8 cellular contexts compared by ENCODE assay signal in the genomic region with DNA sequence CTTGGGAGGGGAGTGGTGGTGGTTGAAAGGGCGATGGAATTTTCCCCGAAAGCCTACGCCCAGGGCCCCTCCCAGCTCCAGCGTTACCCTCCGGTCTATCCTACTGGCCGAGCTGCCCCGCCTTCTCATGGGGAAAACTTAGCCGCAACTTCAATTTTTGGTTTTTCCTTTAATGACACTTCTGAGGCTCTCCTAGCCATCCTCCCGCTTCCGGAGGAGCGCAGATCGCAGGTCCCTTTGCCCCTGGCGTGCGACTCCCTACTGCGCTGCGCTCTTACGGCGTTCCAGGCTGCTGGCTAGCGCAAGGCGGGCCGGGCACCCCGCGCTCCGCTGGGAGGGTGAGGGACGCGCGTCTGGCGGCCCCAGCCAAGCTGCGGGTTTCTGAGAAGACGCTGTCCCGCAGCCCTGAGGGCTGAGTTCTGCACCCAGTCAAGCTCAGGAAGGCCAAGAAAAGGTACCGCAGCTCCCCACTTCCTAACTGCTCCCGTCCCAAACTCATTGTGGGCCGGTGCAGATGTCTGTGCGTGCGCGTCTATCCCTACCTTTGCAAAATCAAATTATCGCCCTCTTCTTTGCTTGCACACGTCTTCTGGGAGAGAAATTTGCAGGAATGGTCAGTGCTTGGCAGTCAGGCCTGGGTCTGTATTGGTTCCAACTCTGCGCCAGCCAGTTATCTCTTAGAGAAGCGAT. TPM values are rescaled to one million over a fixed set of nuclear protein-coding genes. Genes with fewer than 3 reads are reported as not detected.
DNase-seq lines count a peak whose midpoint lies in the region; ATAC-seq, FAIRE-seq and TF ChIP-seq lines count a peak whose summit lies in the region.

No MANE protein-coding gene starts in this region.

- CTCF ChIA-PET in A549 (lab: Yijun Ruan, JAX), result interaction anchor here (0.7 to 1.4 kb wide), 5 partner anchors 10 to 291 kb away, joined by 3 to 5 read pairs (median 3); no protein-coding TSS in a partner anchor

- H3K4me1 ChIP-seq in A549 (peaks cover 23% of the 10 kb centered on the region), psoas muscle (peaks cover 8% of the 10 kb centered on the region)

- no peak; a peak in 2 of 5 replicates for TF ChIP-seq RAD21 in A549 (conservative IDR thresholded peaks at IDR 0.05 in 1 of 2, IDR thresholded peaks at IDR 0.05 in 1 of 2)

- no peaks in the 10 kb centered on the region for H3K9me3 Mint-ChIP-seq in activated naive CD4-positive, alpha-beta T cell treated with anti-CD3 and anti-CD28 coated beads, Interleukin-2, amount 50 U/mL, for 24 hours

- ATAC-seq in A549 (peak; percentile 87 to 90), HG02588 (IDR thresholded peaks at IDR 0.05; ENCODE audit: unreplicated experiment) (peak; percentile 50), left ventricle myocardium superior (peak; percentile 91), psoas muscle (peak; percentile 84 to 90 (median 85))

- H3K27me3 ChIP-seq in MG63 (no peaks in the 10 kb centered on the region), psoas muscle (ENCODE audit: insufficient read depth in 3 of 3, low read length in 2 of 3) (no peaks in the 10 kb centered on the region)

- H3K4me1 Mint-ChIP-seq in activated naive CD4-positive, alpha-beta T cell treated with anti-CD3 and anti-CD28 coated beads, Interleukin-2, amount 50 U/mL, for 24 hours, result peaks cover 11% of the 10 kb centered on the region

- 2% methylated on average over 30 of the region's 41 CpGs for WGBS in A549 (ENCODE audit: missing lambda C conversion rate)
- WGBS in psoas muscle, 3 donors, result 1 to 2% (median 1%) methylated on average over 38 to 41 of the region's 41 CpGs

- H3K36me3 ChIP-seq in MG63, result no peaks in the 10 kb centered on the region
- no peaks in the 10 kb centered on the region for H3K36me3 ChIP-seq in psoas muscle (ENCODE audit: insufficient read depth in 1 of 2, low read depth in 1 of 2)

- H3K4me3 Mint-ChIP-seq in activated naive CD4-positive, alpha-beta T cell treated with anti-CD3 and anti-CD28 coated beads, Interleukin-2, amount 50 U/mL, for 24 hours, result peak overlapping the region; percentile 94

- TF ChIP-seq POLR2A in A549 (IDR thresholded peaks at IDR 0.05; ENCODE audit: low read length), result no peak

- no peaks in the 10 kb centered on the region for H3K36me3 Mint-ChIP-seq in activated naive CD4-positive, alpha-beta T cell treated with anti-CD3 and anti-CD28 coated beads, Interleukin-2, amount 50 U/mL, for 24 hours

- no peak for TF ChIP-seq CTCF in A549 (IDR thresholded peaks at IDR 0.05)
- no peak for TF ChIP-seq CTCF in GM13977 (IDR thresholded peaks at IDR 0.05; ENCODE audit: extremely low read depth, insufficient read depth, missing control alignments)
- no peak for TF ChIP-seq CTCF in psoas muscle (IDR thresholded peaks at IDR 0.05)

- intact Hi-C loops in left ventricle myocardium superior (cut with micrococcal nuclease), result no loop called here
- intact Hi-C loops in psoas muscle (cut with DNase I), result loop anchor here in 1 of 2 donors (5.0 kb wide), 1 partner anchor 300 kb away; no protein-coding TSS in a partner anchor

- H3K9me3 ChIP-seq in A549, result no peaks in the 10 kb centered on the region
- H3K9me3 ChIP-seq in MG63, result no peaks in the 10 kb centered on the region
- no peaks in the 10 kb centered on the region for H3K9me3 ChIP-seq in psoas muscle

- DNase-seq in A549 (ENCODE audit: low read depth in 1 of 2, low spot score in 1 of 2), result peak; percentile 54 to 65
- peak; percentile 45 for DNase-seq in GM13977 (ENCODE audit: low spot score)
- DNase-seq in MG63, result peak; percentile 61
- peak; percentile 66 for DNase-seq in left ventricle myocardium superior
- DNase-seq in psoas muscle, result peak; percentile 43 to 72
- no peak for DNase-seq in foreskin melanocyte

- no peak for TF ChIP-seq EP300 in A549 (IDR thresholded peaks at IDR 0.05)

- H3K27ac ChIP-seq in A549, result peak overlapping the region; percentile 90 to 100
- H3K27ac ChIP-seq in psoas muscle, result peak overlapping the region; percentile 82

- FAIRE-seq in A549 (lab: Jason Lieb, UNC), result no peak

- H3K27me3 Mint-ChIP-seq in activated naive CD4-positive, alpha-beta T cell treated with anti-CD3 and anti-CD28 coated beads, Interleukin-2, amount 50 U/mL, for 24 hours, result peaks cover 6% of the 10 kb centered on the region

- peak overlapping the region; percentile 84 for H3K27ac Mint-ChIP-seq in activated naive CD4-positive, alpha-beta T cell treated with anti-CD3 and anti-CD28 coated beads, Interleukin-2, amount 50 U/mL, for 24 hours

- peak overlapping the region; percentile 86 for H3K4me3 ChIP-seq in A549
- H3K4me3 ChIP-seq in MG63, result peak overlapping the region; percentile 77
- peak overlapping the region; percentile 76 for H3K4me3 ChIP-seq in psoas muscle

- in situ Hi-C loops in GM13977 (cut with MboI; ENCODE audit: low pct_unique_long_range_greater_than_20kb, low sequenced_read_pairs, unreplicated experiment), result no loop called here

- POLR2A ChIA-PET in A549 (lab: Yijun Ruan, JAX), result interaction anchor here (1.1 to 1.2 kb wide), 2 partner anchors 66 to 286 kb away, joined by 3 to 4 read pairs; no protein-coding TSS in a partner anchor

- peak overlapping the region; percentile 95 for H3K4me2 ChIP-seq in A549

TF ChIP-seq in A549, 52 proteins besides CTCF, POLR2A, EP300 and RAD21:
- peak; percentile 12; the same call in 1 of the 2 replicates for TF ChIP-seq MAX (IDR thresholded peaks at IDR 0.05)
- TF ChIP-seq CBX8 (IDR thresholded peaks at IDR 0.05), result no peak
TF ChIP-seq in A549: peak in this region for 1.

RNA-seq across cellular contexts. Expression of gene IL15, which starts 0.5 kb away (rescaled TPM):
- polyA plus RNA-seq in A549 (2011; rRNA removed), result 24.0 and 32.3 TPM in 2 replicates
- 7.5 and 8.4 TPM in 2 replicates for polyA plus RNA-seq in A549 (2012; cell fraction: cytosol; rRNA removed)
- 14.6 and 15.2 TPM in 2 replicates for polyA plus RNA-seq in A549 (2012; cell fraction: nucleus; rRNA removed)
- polyA plus RNA-seq in A549 (2017; fragmentation: RNase III; extraction: RNeasy Plus Mini Kit Qiagen cat#74134 plus additional on column Dnase treatment), result 12.7 to 16.2 TPM (median 14.1 TPM) in 3 replicates
- 16.2 and 17.4 TPM in 2 replicates for polyA minus RNA-seq in A549 (2011; rRNA and poly(A)+ RNA removed)
- 6.2 and 9.3 TPM in 2 replicates for total RNA-seq in MG63 (2014; rRNA removed; shearing (Covaris generic); ENCODE audit: low replicate concordance)
- total RNA-seq in left ventricle myocardium superior, result 1.7 TPM
- total RNA-seq in psoas muscle, result 1 to 10 TPM; 1.4 to 2.4 (median 2.2) TPM
- polyA plus RNA-seq in psoas muscle, result 1 to 10 TPM; 1.8 to 3.0 (median 2.2) TPM
